Comparison of ENCODE assay signal across 8 cellular contexts in genomic region chr12:64404470-64405446, GRCh38. TPM values are rescaled to one million over a fixed set of nuclear protein-coding genes. Genes with fewer than 3 reads are reported as not detected.
DNase-seq lines count a peak whose midpoint lies in the region; ATAC-seq and TF ChIP-seq lines count a peak whose summit lies in the region.

No MANE protein-coding gene starts in this region.

- peaks cover 0 to 5% (median 3%) of the 10 kb centered on the region in 3 donors for H3K27me3 Mint-ChIP-seq in CD14-positive monocyte (ENCODE audit: low read depth in 3 of 3)
- H3K27me3 Mint-ChIP-seq in natural killer cell treated with Interleukin-12 subunit alpha and Interleukin-12 subunit beta and Interleukin-15 and Interleukin-18, amount 100 ng/mL, for 72 hours, result peaks cover 0 to 6% of the 10 kb centered on the region in 2 donors

- H3K9me3 Mint-ChIP-seq in CD14-positive monocyte, result peaks cover 0 to 3% (median 0%) of the 10 kb centered on the region in 7 donors
- H3K9me3 Mint-ChIP-seq in natural killer cell treated with Interleukin-12 subunit alpha and Interleukin-12 subunit beta and Interleukin-15 and Interleukin-18, amount 100 ng/mL, for 72 hours, result no peaks in the 10 kb centered on the region

- peaks cover 51% of the 10 kb centered on the region for H3K79me2 ChIP-seq in PC-9 (ENCODE audit: low read depth)

- peak overlapping the region; percentile 79 for H3K4me2 ChIP-seq in PC-9

- peak overlapping the region; percentile 90 to 98 (median 95) for H3K27ac Mint-ChIP-seq in CD14-positive monocyte
- peak overlapping the region; percentile 96 to 97 for H3K27ac Mint-ChIP-seq in natural killer cell treated with Interleukin-12 subunit alpha and Interleukin-12 subunit beta and Interleukin-15 and Interleukin-18, amount 100 ng/mL, for 72 hours

- intact Hi-C loops in CD14-positive monocyte (cut with micrococcal nuclease) (loop anchor here (5.0 to 10.0 kb wide), 5 partner anchors 48 to 560 kb away; partner anchors contain the start of genes TBK1 (in 2 of the 2), KICS2 (in 1 of the 2) and SRGAP1 (in 1 of the 2)), PC-9 (cut with micrococcal nuclease; ENCODE audit: unreplicated experiment) (loop anchor here (1.0 to 10.0 kb wide), 3 partner anchors 48 to 182 kb away; partner anchors contain the start of genes KICS2 and TBK1), stomach (cut with DNase I; ENCODE audit: low total_unique reads) (no loop called here)

- H4K20me1 ChIP-seq in PC-9 (ENCODE audit: insufficient read depth), result peaks cover 31% of the 10 kb centered on the region

- no peak for TF ChIP-seq CTCF in CD14-positive monocyte (IDR thresholded peaks at IDR 0.05)
- TF ChIP-seq CTCF in PC-9 (conservative IDR thresholded peaks at IDR 0.05), result no peak
- no peak for TF ChIP-seq CTCF in fibroblast of mammary gland (conservative IDR thresholded peaks at IDR 0.05; ENCODE audit: control insufficient read depth, insufficient read depth, low read depth, low read length)
- TF ChIP-seq CTCF in stomach (IDR thresholded peaks at IDR 0.05), result no peak

- no peak for TF ChIP-seq POLR2A in stomach (IDR thresholded peaks at IDR 0.05)

- no peak for TF ChIP-seq EP300 in stomach (IDR thresholded peaks at IDR 0.05)

- H3K36me3 ChIP-seq in PC-9 (ENCODE audit: low read depth), result peaks cover 14% of the 10 kb centered on the region
- peaks cover 0 to under 1% (median 0%) of the 10 kb centered on the region in 4 donors for H3K36me3 ChIP-seq in stomach

- H3K9me2 ChIP-seq in PC-9 (ENCODE audit: insufficient read depth), result no peaks in the 10 kb centered on the region

- peak overlapping the region; percentile 70 for H2AFZ ChIP-seq in PC-9

- ATAC-seq in GM19023 (IDR thresholded peaks at IDR 0.05; ENCODE audit: unreplicated experiment) (peak; percentile 56), HG03342 (IDR thresholded peaks at IDR 0.05; ENCODE audit: unreplicated experiment) (peak; percentile 24)
- peak; percentile 55 for ATAC-seq in natural killer cell treated with Interleukin-12 subunit alpha and Interleukin-12 subunit beta and Interleukin-15 and Interleukin-18, amount 100 ng/mL, for 72 hours

- H3K4me3 ChIP-seq in PC-9 (peak overlapping the region; percentile 98), fibroblast of mammary gland (ENCODE audit: control insufficient read depth, low read depth, low read length) (peak overlapping the region; percentile 75), stomach (peak overlapping the region; percentile 67 to 96 (median 94))

- no TSS peak for BruUV-seq in PC-9 (replicated peaks; lab: Mats Ljungman, UMichigan)

- POLR2A ChIA-PET in PC-9 (lab: Charles Lee; ENCODE audit: unreplicated experiment), result interaction anchor here (0.6 kb wide), 2 partner anchors 378 to 1005 kb away, joined by 4 to 5 read pairs; no protein-coding TSS in a partner anchor

- H3K27ac ChIP-seq in PC-9, result peak overlapping the region; percentile 100
- peak overlapping the region; percentile 92 to 100 (median 99) for H3K27ac ChIP-seq in stomach

- WGBS in stomach, 5 donors, result 0 to 1% (median 1%) methylated on average over 54 to 85 of the region's 85 CpGs

- peaks cover 15% of the 10 kb centered on the region for H3K4me1 Mint-ChIP-seq in CD14-positive monocyte
- peaks cover 19 to 25% of the 10 kb centered on the region in 2 donors for H3K4me1 Mint-ChIP-seq in natural killer cell treated with Interleukin-12 subunit alpha and Interleukin-12 subunit beta and Interleukin-15 and Interleukin-18, amount 100 ng/mL, for 72 hours (ENCODE audit: low read depth in 2 of 2)

- H3K4me3 Mint-ChIP-seq in CD14-positive monocyte, result peak overlapping the region; percentile 95 to 97
- H3K4me3 Mint-ChIP-seq in natural killer cell treated with Interleukin-12 subunit alpha and Interleukin-12 subunit beta and Interleukin-15 and Interleukin-18, amount 100 ng/mL, for 72 hours, result peak overlapping the region; percentile 97

- H3K9me3 ChIP-seq in PC-9 (ENCODE audit: insufficient read depth, low read depth), result no peaks in the 10 kb centered on the region
- no peaks in the 10 kb centered on the region for H3K9me3 ChIP-seq in stomach

- H3F3A ChIP-seq in PC-9 (ENCODE audit: insufficient read depth, low read depth), result peaks cover 29% of the 10 kb centered on the region

- peaks cover 1 to 4% of the 10 kb centered on the region in 2 donors for H3K36me3 Mint-ChIP-seq in CD14-positive monocyte
- H3K36me3 Mint-ChIP-seq in natural killer cell treated with Interleukin-12 subunit alpha and Interleukin-12 subunit beta and Interleukin-15 and Interleukin-18, amount 100 ng/mL, for 72 hours, result no peaks in the 10 kb centered on the region

- DNase-seq in CD14-positive monocyte (ENCODE audit: low spot score) (no peak), PC-9 (peak; percentile 53 to 62), fibroblast of mammary gland (ENCODE audit: low read depth) (peak; percentile 67), stomach (peak; percentile 51)
- peak; percentile 6 to 62 for DNase-seq in activated T-helper 1 cell treated with anti-CD3 and anti-CD28 coated beads, Interleukin-2, amount 50 U/mL, for 16 hours (ENCODE audit: low read depth in 1 of 2, low spot score in 1 of 2)
- peak; percentile 74 for DNase-seq in natural killer cell treated with Interleukin-12 subunit alpha and Interleukin-12 subunit beta and Interleukin-15 and Interleukin-18, amount 100 ng/mL, for 72 hours (ENCODE audit: low spot score)

- CTCF ChIA-PET in PC-9 (lab: Charles Lee), result interaction anchor here (0.7 kb wide), 1 partner anchor 1607 kb away, joined by 10 read pairs; no protein-coding TSS in a partner anchor

- H3K4me1 ChIP-seq in PC-9 (replicated peaks; ENCODE audit: insufficient read depth) (peaks cover 25% of the 10 kb centered on the region), stomach (peaks cover 13 to 44% (median 29%) of the 10 kb centered on the region in 4 donors)

- H3K27me3 ChIP-seq in PC-9 (ENCODE audit: insufficient read depth, low read depth), result no peaks in the 10 kb centered on the region
- no peaks in the 10 kb centered on the region for H3K27me3 ChIP-seq in stomach

RNA-seq across cellular contexts. Expression of gene XPOT, which starts 0.6 kb away (rescaled TPM):
- polyA plus RNA-seq in CD14-positive monocyte, result 10 to 100 TPM; 19.3 to 19.9 TPM
- total RNA-seq in PC-9 (2021), result 95.6 and 122 TPM in 2 replicates
- total RNA-seq in natural killer cell treated with Interleukin-12 subunit alpha and Interleukin-12 subunit beta and Interleukin-15 and Interleukin-18, amount 100 ng/mL, for 72 hours, result 100 to 1,000 TPM in 1 of 2 donors, 10 to 100 TPM in 1; 76.4 to 117 TPM
- total RNA-seq in stomach, result 100 to 1,000 TPM in 1 of 5 donors, 10 to 100 TPM in 4; 18.3 to 109 (median 32.5) TPM
- 10 to 100 TPM; 12.8 to 16.6 (median 13.0) TPM for polyA plus RNA-seq in stomach

RNA-seq across cellular contexts. Expression of gene C12orf56, which starts 14.2 kb away (rescaled TPM):
- polyA plus RNA-seq in CD14-positive monocyte (not detected), stomach (1 to 10 TPM in 2 of 3 donors, not detected in 1; 1.5 TPM)
- total RNA-seq in PC-9 (2021) (not detected in 2 replicates), stomach (1 to 10 TPM in 1 of 5 donors, not detected in 4; 1.7 TPM)
- total RNA-seq in natural killer cell treated with Interleukin-12 subunit alpha and Interleukin-12 subunit beta and Interleukin-15 and Interleukin-18, amount 100 ng/mL, for 72 hours, result not detected

RNA-seq across cellular contexts. Expression of gene TBK1, which starts 47.2 kb away (rescaled TPM):
- polyA plus RNA-seq in CD14-positive monocyte, result 10 to 100 TPM; 15.5 to 24.7 TPM
- 18.0 and 26.2 TPM in 2 replicates for total RNA-seq in PC-9 (2021)
- total RNA-seq in natural killer cell treated with Interleukin-12 subunit alpha and Interleukin-12 subunit beta and Interleukin-15 and Interleukin-18, amount 100 ng/mL, for 72 hours, result 10 to 100 TPM; 41.9 to 42.1 TPM
- total RNA-seq in stomach, result 10 to 100 TPM in 3 of 5 donors, 1 to 10 TPM in 2; 1.4 to 45.5 (median 13.4) TPM
- polyA plus RNA-seq in stomach, result 10 to 100 TPM in 2 of 3 donors, 1 to 10 TPM in 1; 10.0 to 16.0 (median 11.3) TPM
